13 cellular contexts compared by ENCODE assay signal in genomic region chr4:95693594-95693993, GRCh38.
A peak's percentile ranks its signal among the peaks of the same experiment; 100 is the strongest.
DNase-seq lines count a peak whose midpoint lies in the region; ATAC-seq and TF ChIP-seq lines count a peak whose summit lies in the region.
"Had no signal": no experiment of that assay in that cellular context is flagged by ENCODE, and none has a peak within 500 bp of the region (broad histone marks: within the 10 kb centered on the region; RNA-seq: fewer than 3 reads in every experiment).

No MANE protein-coding gene starts in this region.

- intact Hi-C loops in activated T-helper 2 cell treated with anti-CD3 and anti-CD28 coated beads, Interferon-gamma antibody, Interleukin-2, Interleukin-4, amounts not matched to agents 10 μg/mL and 5 μg/mL and 100 μg/mL, durations not matched to agents 14 hours and 24 hours and 36 hours (cut with micrococcal nuclease) = no loop called here

- ATAC-seq in HG03108 (IDR thresholded peaks at IDR 0.05; ENCODE audit: unreplicated experiment) (no peak), GM18520 (IDR thresholded peaks at IDR 0.05; ENCODE audit: unreplicated experiment) (no peak)
- no peak for ATAC-seq in activated naive CD8-positive, alpha-beta T cell treated with anti-CD3 and anti-CD28 coated beads, Interleukin-2, amount 50 U/mL, for 24 hours
- ATAC-seq: activated CD4-positive, CD25-positive, alpha-beta regulatory T cell treated with anti-CD3 and anti-CD28 coated beads, Interleukin-2, amount 50 U/mL, for 24 hours had no signal

- H3K4me3 ChIP-seq in GM12865 (ENCODE audit: low read depth, low read length) = no peak overlapping the region
- H3K4me3 ChIP-seq in kidney epithelial cell (ENCODE audit: low read depth, low read length) = no peak overlapping the region
- H3K4me3 ChIP-seq: esophagus muscularis mucosa had no signal

- DNase-seq in GM12865 (ENCODE audit: low read depth) (peak; percentile 7), MV-4-11 (lab: John Stamatoyannopoulos, UW) (peak; percentile 43), amniotic epithelial cell (ENCODE audit: low read depth) (peak; percentile 49), kidney epithelial cell (ENCODE audit: low read depth) (no peak)
- DNase-seq in activated naive CD8-positive, alpha-beta T cell treated with anti-CD3 and anti-CD28 coated beads, Interleukin-2, amount 50 U/mL, for 24 hours = no peak
- no peak for DNase-seq in activated T-helper 2 cell treated with anti-CD3 and anti-CD28 coated beads, Interferon-gamma antibody, Interleukin-2, Interleukin-4, amounts not matched to agents 10 μg/mL and 5 μg/mL and 100 μg/mL, durations not matched to agents 14 hours and 24 hours and 36 hours (ENCODE audit: low spot score)
- DNase-seq: activated naive CD8-positive, alpha-beta T cell treated with anti-CD3 and anti-CD28 coated beads for 36 hours; DMS79 treated with DMSO at 0.1 percent for 48 hours; stimulated activated naive CD4-positive, alpha-beta T cell had no signal

- no peaks in the 10 kb centered on the region for H3K36me3 Mint-ChIP-seq in activated naive CD8-positive, alpha-beta T cell treated with anti-CD3 and anti-CD28 coated beads, Interleukin-2, amount 50 U/mL, for 24 hours (ENCODE audit: low read depth)
- no peaks in the 10 kb centered on the region for H3K36me3 Mint-ChIP-seq in activated T-helper 2 cell treated with anti-CD3 and anti-CD28 coated beads, Interferon-gamma antibody, Interleukin-2, Interleukin-4, amounts not matched to agents 10 μg/mL and 5 μg/mL and 100 μg/mL, durations not matched to agents 14 hours and 24 hours and 36 hours (ENCODE audit: low read depth)
- H3K36me3 Mint-ChIP-seq: activated naive CD8-positive, alpha-beta T cell treated with anti-CD3 and anti-CD28 coated beads for 36 hours had no signal

- H3K4me1 Mint-ChIP-seq in activated naive CD8-positive, alpha-beta T cell treated with anti-CD3 and anti-CD28 coated beads, Interleukin-2, amount 50 U/mL, for 24 hours = no peaks in the 10 kb centered on the region
- no peaks in the 10 kb centered on the region for H3K4me1 Mint-ChIP-seq in activated T-helper 2 cell treated with anti-CD3 and anti-CD28 coated beads, Interferon-gamma antibody, Interleukin-2, Interleukin-4, amounts not matched to agents 10 μg/mL and 5 μg/mL and 100 μg/mL, durations not matched to agents 14 hours and 24 hours and 36 hours (ENCODE audit: low read depth)
- H3K4me1 Mint-ChIP-seq: activated naive CD8-positive, alpha-beta T cell treated with anti-CD3 and anti-CD28 coated beads for 36 hours had no signal

- TF ChIP-seq CTCF in GM12865 (IDR thresholded peaks at IDR 0.05; ENCODE audit: insufficient read depth, low read depth, low read length, missing control alignments) = peak; percentile 12
- peak; percentile 46 for TF ChIP-seq CTCF in kidney epithelial cell (IDR thresholded peaks at IDR 0.05; ENCODE audit: insufficient read depth, low read length, poor library complexity, severe bottlenecking)

- no peak overlapping the region for H3K27ac Mint-ChIP-seq in activated naive CD8-positive, alpha-beta T cell treated with anti-CD3 and anti-CD28 coated beads, Interleukin-2, amount 50 U/mL, for 24 hours
- H3K27ac Mint-ChIP-seq in activated T-helper 2 cell treated with anti-CD3 and anti-CD28 coated beads, Interferon-gamma antibody, Interleukin-2, Interleukin-4, amounts not matched to agents 10 μg/mL and 5 μg/mL and 100 μg/mL, durations not matched to agents 14 hours and 24 hours and 36 hours = no peak overlapping the region
- H3K27ac Mint-ChIP-seq: activated naive CD8-positive, alpha-beta T cell treated with anti-CD3 and anti-CD28 coated beads for 36 hours had no signal

- H3K4me3 Mint-ChIP-seq in activated naive CD8-positive, alpha-beta T cell treated with anti-CD3 and anti-CD28 coated beads, Interleukin-2, amount 50 U/mL, for 24 hours = no peak overlapping the region
- no peak overlapping the region for H3K4me3 Mint-ChIP-seq in activated T-helper 2 cell treated with anti-CD3 and anti-CD28 coated beads, Interferon-gamma antibody, Interleukin-2, Interleukin-4, amounts not matched to agents 10 μg/mL and 5 μg/mL and 100 μg/mL, durations not matched to agents 14 hours and 24 hours and 36 hours (ENCODE audit: low read depth)
- H3K4me3 Mint-ChIP-seq: activated naive CD8-positive, alpha-beta T cell treated with anti-CD3 and anti-CD28 coated beads for 36 hours had no signal

- no peaks in the 10 kb centered on the region for H3K27me3 ChIP-seq in kidney epithelial cell (ENCODE audit: control insufficient read depth, insufficient read depth, low read length)
- H3K27me3 ChIP-seq: esophagus muscularis mucosa had no signal

- H3K9me3 Mint-ChIP-seq in activated naive CD8-positive, alpha-beta T cell treated with anti-CD3 and anti-CD28 coated beads, Interleukin-2, amount 50 U/mL, for 24 hours = no peaks in the 10 kb centered on the region
- no peaks in the 10 kb centered on the region for H3K9me3 Mint-ChIP-seq in activated T-helper 2 cell treated with anti-CD3 and anti-CD28 coated beads, Interferon-gamma antibody, Interleukin-2, Interleukin-4, amounts not matched to agents 10 μg/mL and 5 μg/mL and 100 μg/mL, durations not matched to agents 14 hours and 24 hours and 36 hours
- H3K9me3 Mint-ChIP-seq: activated naive CD8-positive, alpha-beta T cell treated with anti-CD3 and anti-CD28 coated beads for 36 hours had no signal

- H3K36me3 ChIP-seq in kidney epithelial cell (ENCODE audit: control insufficient read depth, insufficient read depth, low read length) = no peaks in the 10 kb centered on the region
- H3K36me3 ChIP-seq: esophagus muscularis mucosa had no signal

- H3K27me3 Mint-ChIP-seq in activated naive CD8-positive, alpha-beta T cell treated with anti-CD3 and anti-CD28 coated beads, Interleukin-2, amount 50 U/mL, for 24 hours = no peaks in the 10 kb centered on the region
- peaks cover 2% of the 10 kb centered on the region for H3K27me3 Mint-ChIP-seq in activated T-helper 2 cell treated with anti-CD3 and anti-CD28 coated beads, Interferon-gamma antibody, Interleukin-2, Interleukin-4, amounts not matched to agents 10 μg/mL and 5 μg/mL and 100 μg/mL, durations not matched to agents 14 hours and 24 hours and 36 hours (ENCODE audit: low read depth)

Comparison
In these comparisons a context has a peak if more than half of its experiments do, and no peak if none do; other contexts are left out.
1. DNase-seq: peak in GM12865 (single experiment), MV-4-11 (single experiment) and amniotic epithelial cell (single experiment); none in kidney epithelial cell (single experiment), activated naive CD8-positive, alpha-beta T cell treated with anti-CD3 and anti-CD28 coated beads, Interleukin-2, amount 50 U/mL, for 24 hours (single experiment) and activated T-helper 2 cell treated with anti-CD3 and anti-CD28 coated beads, Interferon-gamma antibody, Interleukin-2, Interleukin-4, amounts not matched to agents 10 μg/mL and 5 μg/mL and 100 μg/mL, durations not matched to agents 14 hours and 24 hours and 36 hours (single experiment).